8 cellular contexts compared by ENCODE assay signal in the genomic region with DNA sequence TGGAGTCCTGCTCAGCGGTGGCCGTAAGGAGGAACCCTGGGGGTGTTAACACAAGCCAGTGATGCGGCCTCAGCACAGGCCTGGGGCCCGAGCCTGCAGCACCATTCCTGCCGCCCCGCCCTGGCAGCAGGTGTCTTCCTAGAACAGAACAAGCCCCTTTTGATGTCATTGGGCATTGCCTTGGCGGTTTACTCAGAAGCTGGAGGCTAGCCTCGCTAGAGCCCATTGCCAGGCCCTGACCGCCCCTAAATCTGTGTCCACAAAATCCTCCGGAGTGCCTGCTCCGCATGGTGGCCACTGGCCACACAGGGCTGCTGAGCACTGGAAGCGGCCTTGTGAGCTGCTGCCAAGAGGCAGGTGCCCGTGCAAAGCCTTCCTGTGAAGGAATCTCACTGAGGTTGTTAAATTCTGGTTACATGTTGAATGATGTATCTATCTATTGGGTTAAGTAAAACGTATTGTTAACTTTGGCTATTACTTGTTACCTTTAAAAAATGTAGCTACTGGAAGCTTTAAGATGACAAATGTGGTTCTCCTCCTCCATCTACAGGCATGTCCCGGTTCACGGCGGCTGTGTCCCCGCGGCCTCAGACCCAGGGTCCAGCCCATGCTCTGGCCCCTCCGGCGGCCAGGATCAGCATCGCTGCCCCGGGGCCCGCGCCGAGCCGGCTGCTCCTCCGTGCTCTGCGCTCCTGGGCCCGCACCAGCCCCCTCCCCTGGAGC. TPM values are rescaled to one million over a fixed set of nuclear protein-coding genes. Genes with fewer than 3 reads are reported as not detected.
DNase-seq lines count a peak whose midpoint lies in the region; ATAC-seq and TF ChIP-seq lines count a peak whose summit lies in the region.

No MANE protein-coding gene starts in this region.

- no peaks in the 10 kb centered on the region for H3K27me3 Mint-ChIP-seq in activated B cell treated with CpG ODN at 0.5 μM for 24 hours

- intact Hi-C loops in activated B cell treated with CpG ODN at 0.5 μM for 24 hours (cut with micrococcal nuclease), result loop anchor here (2.0 kb wide), 1 partner anchor 84 kb away; no protein-coding TSS in a partner anchor
- intact Hi-C loops in Right ventricle myocardium superior (cut with DNase I), result loop anchor here (2.0 to 5.0 kb wide), 2 partner anchors 18 to 74 kb away; no protein-coding TSS in a partner anchor

- CTCF ChIA-PET in activated B cell treated with CpG ODN at 0.5 μM for 24 hours (lab: Charles Lee), result interaction anchor here (0.6 to 1.2 kb wide), 5 partner anchors 15 to 77 kb away, joined by 3 to 4 read pairs (median 4); no protein-coding TSS in a partner anchor

- no peaks in the 10 kb centered on the region for H3K27me3 ChIP-seq in GM06990 (replicated peaks; ENCODE audit: control insufficient read depth, insufficient read depth, low read length)

- TF ChIP-seq CTCF in GM06990 (IDR thresholded peaks at IDR 0.05; ENCODE audit: insufficient read depth, low read length, poor library complexity, severe bottlenecking) (no peak), activated B cell treated with CpG ODN at 0.5 μM for 24 hours (IDR thresholded peaks at IDR 0.05) (no peak)

- H3K4me3 Mint-ChIP-seq in activated B cell treated with CpG ODN at 0.5 μM for 24 hours, result peak overlapping the region; percentile 59

- ATAC-seq in HG03066 (IDR thresholded peaks at IDR 0.05; ENCODE audit: low read depth, unreplicated experiment) (peak; percentile 7), activated B cell treated with CpG ODN at 0.5 μM for 24 hours (ENCODE audit: low read depth) (no peak), Right ventricle myocardium superior (ENCODE audit: poor library complexity) (peak; percentile 1), HG02642 (IDR thresholded peaks at IDR 0.05; ENCODE audit: poor library complexity, unreplicated experiment) (no peak)

- H3K36me3 ChIP-seq in GM06990 (ENCODE audit: control insufficient read depth, insufficient read depth, low read length), result no peaks in the 10 kb centered on the region

- H3K4me1 Mint-ChIP-seq in activated B cell treated with CpG ODN at 0.5 μM for 24 hours, result peaks cover 44% of the 10 kb centered on the region

- H3K4me3 ChIP-seq in GM06990 (replicated peaks; ENCODE audit: low read depth, low read length), result peak overlapping the region; percentile 70

- POLR2A ChIA-PET in activated B cell treated with CpG ODN at 0.5 μM for 24 hours (lab: Charles Lee), result interaction anchor here (1.0 to 1.9 kb wide), 3 partner anchors 35 to 58 kb away, joined by 3 to 7 read pairs (median 3); no protein-coding TSS in a partner anchor

- peaks cover 5% of the 10 kb centered on the region for H3K9me3 Mint-ChIP-seq in activated B cell treated with CpG ODN at 0.5 μM for 24 hours

- DNase-seq in GM06990 (ENCODE audit: extremely low read depth, insufficient read length) (no peak), activated B cell treated with CpG ODN at 0.5 μM for 24 hours (peak; percentile 21), Right ventricle myocardium superior (peak; percentile 42), pons (ENCODE audit: low spot score) (peak; percentile 35), ureter (ENCODE audit: low spot score) (no peak), D341Med (ENCODE audit: low spot score) (no peak)

- H3K36me3 Mint-ChIP-seq in activated B cell treated with CpG ODN at 0.5 μM for 24 hours (ENCODE audit: low read depth), result peaks cover 10% of the 10 kb centered on the region

- no peak overlapping the region for H3K27ac Mint-ChIP-seq in activated B cell treated with CpG ODN at 0.5 μM for 24 hours

RNA-seq across cellular contexts. Expression of a gene that starts 1.2 kb away (rescaled TPM):
- total RNA-seq in activated B cell treated with CpG ODN at 0.5 μM for 24 hours, result 20.5 and 24.9 TPM in 2 replicates
- 99.1 TPM for total RNA-seq in Right ventricle myocardium superior
- 63.5 TPM for total RNA-seq in ureter

Comparison
In these comparisons a context has a peak if more than half of its experiments do, and no peak if none do; other contexts are left out.
1. DNase-seq: peak in activated B cell treated with CpG ODN at 0.5 μM for 24 hours (single experiment), Right ventricle myocardium superior (single experiment) and pons (single experiment); none in GM06990 (single experiment), ureter (single experiment) and D341Med (single experiment).
2. ATAC-seq: peak in HG03066 (single experiment) and Right ventricle myocardium superior (single experiment); none in activated B cell treated with CpG ODN at 0.5 μM for 24 hours (single experiment) and HG02642 (single experiment).